In the genomic region with DNA sequence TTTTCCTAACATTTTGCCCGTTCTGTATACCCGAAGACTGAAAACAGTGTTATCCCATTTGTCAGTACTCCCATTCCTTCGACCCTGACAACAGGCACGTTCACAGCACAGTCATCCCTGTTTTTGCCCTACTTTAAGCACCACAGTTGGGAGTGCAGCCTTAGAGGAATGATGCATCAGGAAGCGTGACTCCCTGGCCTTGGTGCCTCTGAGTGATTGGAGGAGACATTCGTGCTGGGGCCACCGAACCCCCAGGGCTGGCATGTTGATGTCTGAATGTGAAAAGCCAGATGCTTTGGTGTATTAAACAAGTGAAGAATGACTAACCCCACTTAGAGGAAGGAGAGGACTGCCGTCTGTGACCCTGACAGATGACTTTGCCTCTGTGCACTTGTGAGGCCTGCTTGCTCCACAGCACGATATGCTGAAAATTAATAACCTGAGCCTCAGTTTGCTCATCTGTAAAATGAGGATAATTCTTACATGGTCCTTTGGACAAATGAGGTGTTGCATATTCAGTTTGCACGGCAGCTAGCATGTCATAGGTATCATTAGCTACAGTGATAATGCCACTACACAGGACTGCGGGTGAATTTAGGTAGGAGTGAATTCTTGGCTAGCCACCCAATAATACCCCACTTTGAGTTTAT, we compare ENCODE assay signal across 22 cellular contexts. TPM values are rescaled to one million over a fixed set of nuclear protein-coding genes. Genes with fewer than 3 reads are reported as not detected.
A peak's percentile ranks its signal among the peaks of the same experiment; 100 is the strongest.
DNase-seq lines count a peak whose midpoint lies in the region; ATAC-seq and TF ChIP-seq lines count a peak whose summit lies in the region.
"Had no signal": no experiment of that assay in that cellular context is flagged by ENCODE, and none has a peak within 500 bp of the region (broad histone marks: within the 10 kb centered on the region; RNA-seq: fewer than 3 reads in every experiment).

No MANE protein-coding gene starts in this region.

- intact Hi-C loops in left ventricle myocardium inferior (cut with micrococcal nuclease) (no loop called here), left cardiac atrium (cut with DNase I) (no loop called here), transverse colon (cut with DNase I; ENCODE audit: low total_unique reads) (no loop called here)

- no peak overlapping the region for H3K4me3 ChIP-seq in left ventricle myocardium inferior
- H3K4me3 ChIP-seq in fibroblast of pulmonary artery (replicated peaks; ENCODE audit: low read depth, low read length), result no peak overlapping the region
- H3K4me3 ChIP-seq in transverse colon, result no peak overlapping the region
- H3K4me3 ChIP-seq: right atrium auricular region, thyroid gland had no signal

- H3K27me3 ChIP-seq in left ventricle myocardium inferior (ENCODE audit: low read depth) (no peaks in the 10 kb centered on the region), transverse colon (no peaks in the 10 kb centered on the region)
- H3K27me3 ChIP-seq: right atrium auricular region, thyroid gland had no signal

- no peak for TF ChIP-seq EP300 in transverse colon (IDR thresholded peaks at IDR 0.05; ENCODE audit: low read depth)

- no peak for ATAC-seq in left cardiac atrium
- ATAC-seq in HG02678 (IDR thresholded peaks at IDR 0.05; ENCODE audit: unreplicated experiment), result no peak
- ATAC-seq: Right ventricle myocardium inferior had no signal

- H3K27ac ChIP-seq in left ventricle myocardium inferior (replicated peaks) (peak overlapping the region; percentile 89), transverse colon (no peak overlapping the region)
- H3K27ac ChIP-seq: 22Rv1, thyroid gland had no signal

- TF ChIP-seq CTCF in left ventricle myocardium inferior (IDR thresholded peaks at IDR 0.05; ENCODE audit: borderline replicate concordance) (no peak), fibroblast of pulmonary artery (IDR thresholded peaks at IDR 0.05; ENCODE audit: low read length, missing control alignments) (no peak), transverse colon (IDR thresholded peaks at IDR 0.05) (no peak)

- H3K9me3 ChIP-seq in left ventricle myocardium inferior (replicated peaks) (no peaks in the 10 kb centered on the region), transverse colon (no peaks in the 10 kb centered on the region)
- H3K9me3 ChIP-seq: right atrium auricular region, thyroid gland had no signal

- DNase-seq in left ventricle myocardium inferior (no peak), left cardiac atrium (no peak), amniotic epithelial cell (ENCODE audit: low read depth) (peak; percentile 94), fibroblast of pulmonary artery (ENCODE audit: low read depth) (peak; percentile 35), stromal cell of bone marrow (ENCODE audit: low read depth) (peak; percentile 40), transverse colon (no peak)
- DNase-seq in activated CD4-positive, alpha-beta T cell treated with anti-CD3 and anti-CD28 coated beads, Interleukin-2, amount 50 U/mL, for 4 hours, result no peak
- DNase-seq: activated CD8-positive, alpha-beta memory T cell treated with anti-CD3 and anti-CD28 coated beads, Interleukin-2, amount 50 U/mL, for 48 hours; activated naive CD4-positive, alpha-beta T cell treated with anti-CD3 and anti-CD28 coated beads, Interleukin-2, amount 50 U/mL, for 16 hours; CD4-positive, alpha-beta T cell; central memory CD4-positive, alpha-beta T cell; immature natural killer cell; Kasumi-1; mesendoderm; NCI-H1436; NCI-H226; stimulated activated CD4-positive, alpha-beta T cell treated with anti-CD3 and anti-CD28 coated beads, Interleukin-2, amount 100 ng/mL, for 48 hours; thyroid gland had no signal

- in situ Hi-C loops in transverse colon (cut with MboI; ENCODE audit: low pct_ligation_motif_present in 1 of 4, low pct_unique_long_range_greater_than_20kb in 1 of 4, low sequenced_read_pairs in 3 of 4), result no loop called here

- H3K36me3 ChIP-seq in left ventricle myocardium inferior, result no peaks in the 10 kb centered on the region
- H3K36me3 ChIP-seq in transverse colon, result no peaks in the 10 kb centered on the region
- H3K36me3 ChIP-seq: right atrium auricular region, thyroid gland had no signal

- WGBS in transverse colon (ENCODE audit: low coverage in 1 of 2), 2 donors, result 87 to 92% methylated on average over 5 to 11 of the region's 11 CpGs

- H3K4me1 ChIP-seq in left ventricle myocardium inferior, result peaks cover 100% of the 10 kb centered on the region
- H3K4me1 ChIP-seq in transverse colon, result peaks cover 6 to 47% (median 17%) of the 10 kb centered on the region in 4 donors

- no peak for TF ChIP-seq POLR2A in transverse colon (IDR thresholded peaks at IDR 0.05)

RNA-seq across cellular contexts. Expression of a gene that starts 36.0 kb away (rescaled TPM):
- total RNA-seq in left ventricle myocardium inferior (13.9 TPM), left cardiac atrium (10 to 100 TPM; 13.2 to 19.3 TPM), transverse colon (10 to 100 TPM; 19.9 to 27.9 (median 23.9) TPM)

Comparison
In these comparisons a context has a peak if more than half of its experiments do, and no peak if none do; other contexts are left out.
1. DNase-seq: peak in amniotic epithelial cell (single experiment), fibroblast of pulmonary artery (single experiment) and stromal cell of bone marrow (single experiment); none in left ventricle myocardium inferior (single experiment), left cardiac atrium (single experiment), activated CD4-positive, alpha-beta T cell treated with anti-CD3 and anti-CD28 coated beads, Interleukin-2, amount 50 U/mL, for 4 hours (0 of 2) and transverse colon (single experiment).